14 cellular contexts compared by ENCODE assay signal in genomic region chr15:40767838-40768491, GRCh38. TPM values are rescaled to one million over a fixed set of nuclear protein-coding genes. Genes with fewer than 3 reads are reported as not detected.
A peak's percentile ranks its signal among the peaks of the same experiment; 100 is the strongest.
DNase-seq lines count a peak whose midpoint lies in the region; ATAC-seq and TF ChIP-seq lines count a peak whose summit lies in the region.
"Had no signal": no experiment of that assay in that cellular context is flagged by ENCODE, and none has a peak within 500 bp of the region (broad histone marks: within the 10 kb centered on the region; RNA-seq: fewer than 3 reads in every experiment).

No MANE protein-coding gene starts in this region.

- H3K27me3 ChIP-seq in CD4-positive, CD25-positive, alpha-beta regulatory T cell (ENCODE audit: control insufficient read depth, insufficient read depth, low read length) = no peaks in the 10 kb centered on the region
- H3K27me3 ChIP-seq: esophagus muscularis mucosa had no signal

- intact Hi-C loops in posterior vena cava (cut with DNase I) = no loop called here

- H3K4me1 ChIP-seq in CD4-positive, CD25-positive, alpha-beta regulatory T cell (ENCODE audit: control insufficient read depth, insufficient read depth, low read length, poor library complexity, severe bottlenecking) = peaks cover 49% of the 10 kb centered on the region

- no peak for ATAC-seq in CD4-positive, CD25-positive, alpha-beta regulatory T cell (ENCODE audit: low read depth in 2 of 2)
- no peak for ATAC-seq in GM21717 (IDR thresholded peaks at IDR 0.05; ENCODE audit: unreplicated experiment)

- H3K4me3 Mint-ChIP-seq in CD4-positive, CD25-positive, alpha-beta regulatory T cell = peak overlapping the region in 2 of 4 donors; percentile 51 to 81
- peak overlapping the region; percentile 23 for H3K4me3 Mint-ChIP-seq in neural crest cell
- H3K4me3 Mint-ChIP-seq: activated CD4-positive, alpha-beta memory T cell treated with anti-CD3 and anti-CD28 coated beads for 36 hours; activated T-helper 1 cell treated with anti-CD3 and anti-CD28 coated beads, Interleukin-12 subunit alpha, Interleukin-12 subunit beta, Interleukin-2, Interleukin-4 antibody, amounts not matched to agents 30 ng/mL and 10 ng/mL and 1 ng/mL, durations not matched to agents 14 hours and 24 hours and 36 hours; stimulated activated naive CD8-positive, alpha-beta T cell treated with anti-CD3 and anti-CD28 coated beads, Interleukin-15, Interleukin-2, amounts not matched to agents 100 ng/mL and 50 ng/mL, for 24 hours had no signal

- no peak overlapping the region for H3K4me3 ChIP-seq in CD4-positive, CD25-positive, alpha-beta regulatory T cell (ENCODE audit: low read depth, low read length)
- H3K4me3 ChIP-seq: esophagus muscularis mucosa had no signal

- no peaks in the 10 kb centered on the region for H3K27me3 Mint-ChIP-seq in CD4-positive, CD25-positive, alpha-beta regulatory T cell
- peaks cover 26% of the 10 kb centered on the region for H3K27me3 Mint-ChIP-seq in neural crest cell (ENCODE audit: low read depth)
- H3K27me3 Mint-ChIP-seq: activated CD4-positive, alpha-beta memory T cell treated with anti-CD3 and anti-CD28 coated beads for 36 hours; stimulated activated naive CD8-positive, alpha-beta T cell treated with anti-CD3 and anti-CD28 coated beads, Interleukin-15, Interleukin-2, amounts not matched to agents 100 ng/mL and 50 ng/mL, for 24 hours had no signal

- H3K36me3 ChIP-seq in CD4-positive, CD25-positive, alpha-beta regulatory T cell (ENCODE audit: control insufficient read depth, insufficient read depth, low read length) = peaks cover 5% of the 10 kb centered on the region
- peaks cover 13% of the 10 kb centered on the region for H3K36me3 ChIP-seq in KOPT-K1 (ENCODE audit: insufficient read depth, low read length)

- no peaks in the 10 kb centered on the region for H3K9me3 Mint-ChIP-seq in CD4-positive, CD25-positive, alpha-beta regulatory T cell
- no peaks in the 10 kb centered on the region for H3K9me3 Mint-ChIP-seq in neural crest cell
- H3K9me3 Mint-ChIP-seq: activated CD4-positive, alpha-beta memory T cell treated with anti-CD3 and anti-CD28 coated beads for 36 hours; activated T-helper 1 cell treated with anti-CD3 and anti-CD28 coated beads, Interleukin-12 subunit alpha, Interleukin-12 subunit beta, Interleukin-2, Interleukin-4 antibody, amounts not matched to agents 30 ng/mL and 10 ng/mL and 1 ng/mL, durations not matched to agents 14 hours and 24 hours and 36 hours; stimulated activated naive CD8-positive, alpha-beta T cell treated with anti-CD3 and anti-CD28 coated beads, Interleukin-15, Interleukin-2, amounts not matched to agents 100 ng/mL and 50 ng/mL, for 24 hours had no signal

- peaks cover 7 to 55% (median 19%) of the 10 kb centered on the region in 4 donors for H3K4me1 Mint-ChIP-seq in CD4-positive, CD25-positive, alpha-beta regulatory T cell
- peaks cover 17% of the 10 kb centered on the region for H3K4me1 Mint-ChIP-seq in neural crest cell

- H3K9me3 ChIP-seq in CD4-positive, CD25-positive, alpha-beta regulatory T cell (ENCODE audit: control insufficient read depth in 2 of 2, low read length in 2 of 2) = no peaks in the 10 kb centered on the region
- no peaks in the 10 kb centered on the region for H3K9me3 ChIP-seq in KOPT-K1 (ENCODE audit: insufficient read depth, low read length, poor library complexity, severe bottlenecking)
- H3K9me3 ChIP-seq: esophagus muscularis mucosa had no signal

- no peaks in the 10 kb centered on the region for H3K36me3 Mint-ChIP-seq in CD4-positive, CD25-positive, alpha-beta regulatory T cell
- no peaks in the 10 kb centered on the region for H3K36me3 Mint-ChIP-seq in neural crest cell (ENCODE audit: low read depth)

- DNase-seq in CD4-positive, CD25-positive, alpha-beta regulatory T cell = no peak
- DNase-seq in cerebellum (ENCODE audit: low spot score) (peak; percentile 85), neural crest cell (ENCODE audit: low read depth, low spot score) (no peak), posterior vena cava (ENCODE audit: low spot score) (no peak), D341Med (ENCODE audit: low spot score) (no peak), NCI-H446 (lab: John Stamatoyannopoulos, UW) (no peak)
- DNase-seq: activated CD4-positive, alpha-beta memory T cell treated with anti-CD3 and anti-CD28 coated beads for 36 hours; aorta; NCI-H1694 had no signal

- H3K27ac Mint-ChIP-seq in CD4-positive, CD25-positive, alpha-beta regulatory T cell = peak overlapping the region in 2 of 3 donors; percentile 83 to 94
- no peak overlapping the region for H3K27ac Mint-ChIP-seq in neural crest cell (ENCODE audit: unreplicated experiment)

- no peak overlapping the region for H3K27ac ChIP-seq in CD4-positive, CD25-positive, alpha-beta regulatory T cell (ENCODE audit: insufficient read depth, low read length, poor library complexity, severe bottlenecking)
- peak overlapping the region; percentile 95 for H3K27ac ChIP-seq in KOPT-K1 (ENCODE audit: low read depth, low read length, poor library complexity, severe bottlenecking)

- TF ChIP-seq CTCF in neural crest cell (conservative IDR thresholded peaks at IDR 0.05) = no peak

RNA-seq across cellular contexts. Expression of gene C15orf62, which starts 1.8 kb away (rescaled TPM):
- total RNA-seq in CD4-positive, CD25-positive, alpha-beta regulatory T cell = 1.9 TPM
- under 1 TPM in 3 of 4 donors, not detected in 1; 0.17 to 0.30 (median 0.30) TPM for polyA plus RNA-seq in CD4-positive, CD25-positive, alpha-beta regulatory T cell
- 0.27 TPM for total RNA-seq in cerebellum
- total RNA-seq in neural crest cell = 0.44 and 0.61 TPM in 2 replicates
- total RNA-seq in posterior vena cava = under 1 TPM; 0.10 to 0.28 TPM

RNA-seq across cellular contexts. Expression of gene GCHFR, which starts 4.1 kb away (rescaled TPM):
- 23.4 TPM for total RNA-seq in CD4-positive, CD25-positive, alpha-beta regulatory T cell
- polyA plus RNA-seq in CD4-positive, CD25-positive, alpha-beta regulatory T cell = 100 to 1,000 TPM; 111 to 163 (median 127) TPM
- total RNA-seq in cerebellum (3.4 TPM), neural crest cell (9.1 and 9.9 TPM in 2 replicates), posterior vena cava (1 to 10 TPM; 7.1 to 8.9 TPM)

RNA-seq across cellular contexts. Expression of gene RMDN3, which starts 12.9 kb away (rescaled TPM):
- total RNA-seq in CD4-positive, CD25-positive, alpha-beta regulatory T cell = 27.7 TPM
- polyA plus RNA-seq in CD4-positive, CD25-positive, alpha-beta regulatory T cell = 10 to 100 TPM; 17.6 to 22.6 (median 21.6) TPM
- total RNA-seq in cerebellum (15.4 TPM), neural crest cell (30.7 and 32.2 TPM in 2 replicates), posterior vena cava (10 to 100 TPM; 22.3 to 23.6 TPM)

RNA-seq across cellular contexts. Expression of gene ZFYVE19, which starts 38.9 kb away (rescaled TPM):
- total RNA-seq in CD4-positive, CD25-positive, alpha-beta regulatory T cell = 24.4 TPM
- polyA plus RNA-seq in CD4-positive, CD25-positive, alpha-beta regulatory T cell = 10 to 100 TPM; 14.5 to 17.3 (median 15.7) TPM
- total RNA-seq in cerebellum (15.4 TPM), neural crest cell (24.2 and 25.5 TPM in 2 replicates), posterior vena cava (1 to 10 TPM; 8.3 to 8.6 TPM)

RNA-seq across cellular contexts. Expression of gene DNAJC17, which starts 39.3 kb away (rescaled TPM):
- 32.6 TPM for total RNA-seq in CD4-positive, CD25-positive, alpha-beta regulatory T cell
- 10 to 100 TPM; 23.7 to 32.7 (median 29.4) TPM for polyA plus RNA-seq in CD4-positive, CD25-positive, alpha-beta regulatory T cell
- total RNA-seq in cerebellum (15.3 TPM), neural crest cell (39.3 and 44.5 TPM in 2 replicates), posterior vena cava (10 to 100 TPM; 18.3 to 22.9 TPM)
